Comparison of ENCODE assay signal across 28 cellular contexts in genomic region chr9:3516667-3517330, GRCh38. TPM values are rescaled to one million over a fixed set of nuclear protein-coding genes. Genes with fewer than 3 reads are reported as not detected.
DNase-seq lines count a peak whose midpoint lies in the region; ATAC-seq and TF ChIP-seq lines count a peak whose summit lies in the region.
"Had no signal": no experiment of that assay in that cellular context is flagged by ENCODE, and none has a peak within 500 bp of the region (broad histone marks: within the 10 kb centered on the region; RNA-seq: fewer than 3 reads in every experiment).

No MANE protein-coding gene starts in this region.

- peaks cover 10% of the 10 kb centered on the region for H3F3A ChIP-seq in neural progenitor cell (ENCODE audit: low read depth)

- no peak overlapping the region for H2AFZ ChIP-seq in neural progenitor cell (replicated peaks)

- DNase-seq in right cardiac atrium (no peak), heart left ventricle (no peak), cerebellar cortex (ENCODE audit: low spot score) (peak; percentile 86), neural progenitor cell (ENCODE audit: low spot score) (no peak), GM10266 (ENCODE audit: extremely low spot score) (no peak), dedifferentiated amniotic fluid mesenchymal stem cell (ENCODE audit: extremely low spot score) (no peak), NCI-H2029 treated with DMSO at 0.1 percent for 48 hours (lab: John Stamatoyannopoulos, UW) (no peak)
- DNase-seq: activated CD8-positive, alpha-beta memory T cell treated with anti-CD3 and anti-CD28 coated beads, Interleukin-2, amount 50 U/mL, for 48 hours; activated CD8-positive, alpha-beta T cell treated with anti-CD3 and anti-CD28 coated beads for 36 hours; activated naive CD4-positive, alpha-beta T cell treated with anti-CD3 and anti-CD28 coated beads, Interleukin-2, amount 10 ng/mL, durations not matched to agents 7 days and 5 days; AML-193; amniotic stem cell; brain microvascular endothelial cell; CD4-positive, alpha-beta T cell; effector CD4-positive, alpha-beta T cell; left ventricle myocardium inferior; MM.1S; NCI-H2029; NCI-H226; NCI-H774; SHP77 treated with DMSO at 0.1 percent for 48 hours; stimulated activated naive B cell treated with anti-CD40 and anti-IgM and Interleukin-4, amounts not matched to agents 10 μg/mL and 1 μg/mL and 100 μg/mL, for 72 hours; upper lobe of right lung had no signal

- H3K27me3 Mint-ChIP-seq in neural progenitor cell (ENCODE audit: insufficient read depth, low read depth), result peaks cover 2% of the 10 kb centered on the region
- H3K27me3 Mint-ChIP-seq: activated CD8-positive, alpha-beta T cell treated with anti-CD3 and anti-CD28 coated beads for 36 hours; activated naive CD4-positive, alpha-beta T cell treated with anti-CD3 and anti-CD28 coated beads, Interleukin-2, amount 10 ng/mL, durations not matched to agents 7 days and 5 days; CD4-positive, alpha-beta T cell; stimulated activated naive B cell treated with anti-CD40 and anti-IgM and Interleukin-4, amounts not matched to agents 10 μg/mL and 1 μg/mL and 100 μg/mL, for 72 hours had no signal

- peaks cover 41% of the 10 kb centered on the region for H3K36me3 Mint-ChIP-seq in neural progenitor cell

- peaks cover 20% of the 10 kb centered on the region for H4K20me1 ChIP-seq in neural progenitor cell (ENCODE audit: low read depth)

- peak in 1 of 2 donors; percentile 54 for ATAC-seq in right cardiac atrium
- ATAC-seq in heart left ventricle, result no peak
- no peak for ATAC-seq in HG03342 (IDR thresholded peaks at IDR 0.05; ENCODE audit: unreplicated experiment)
- ATAC-seq: activated CD8-positive, alpha-beta T cell treated with anti-CD3 and anti-CD28 coated beads for 36 hours; HCT116; stimulated activated naive B cell treated with anti-CD40 and anti-IgM and Interleukin-4, amounts not matched to agents 10 μg/mL and 1 μg/mL and 100 μg/mL, for 72 hours; upper lobe of right lung had no signal

- TF ChIP-seq CTCF in heart left ventricle (IDR thresholded peaks at IDR 0.05) (no peak), neural progenitor cell (IDR thresholded peaks at IDR 0.05) (no peak), GM10266 (IDR thresholded peaks at IDR 0.05; ENCODE audit: control insufficient read depth, insufficient read depth, low read depth, missing control alignments) (no peak)

- H3K27ac Mint-ChIP-seq in neural progenitor cell, result no peak overlapping the region
- H3K27ac Mint-ChIP-seq: activated CD8-positive, alpha-beta T cell treated with anti-CD3 and anti-CD28 coated beads for 36 hours; activated naive CD4-positive, alpha-beta T cell treated with anti-CD3 and anti-CD28 coated beads, Interleukin-2, amount 10 ng/mL, durations not matched to agents 7 days and 5 days; activated T-helper 1 cell treated with anti-CD3 and anti-CD28 coated beads, Interleukin-12 subunit alpha, Interleukin-12 subunit beta, Interleukin-2, Interleukin-4 antibody, amounts not matched to agents 30 ng/mL and 10 ng/mL and 1 ng/mL, durations not matched to agents 14 hours and 24 hours and 36 hours; CD4-positive, alpha-beta T cell; T-helper 2 cell treated with Interferon-gamma antibody and Interleukin-4, amounts not matched to agents 5 μg/mL and 100 μg/mL, for 36 hours had no signal

- H3K9me3 ChIP-seq in right cardiac atrium (ENCODE audit: control insufficient read depth, low read length) (no peaks in the 10 kb centered on the region), heart left ventricle (no peaks in the 10 kb centered on the region), neural progenitor cell (ENCODE audit: low read depth) (no peaks in the 10 kb centered on the region)
- H3K9me3 ChIP-seq: left ventricle myocardium inferior, upper lobe of right lung had no signal

- H3K27me3 ChIP-seq in right cardiac atrium (ENCODE audit: control insufficient read depth, insufficient read depth) (no peaks in the 10 kb centered on the region), heart left ventricle (no peaks in the 10 kb centered on the region), neural progenitor cell (no peaks in the 10 kb centered on the region)
- H3K27me3 ChIP-seq: brain microvascular endothelial cell, upper lobe of right lung had no signal

- peaks cover 25% of the 10 kb centered on the region for H3K4me1 Mint-ChIP-seq in neural progenitor cell

- TF ChIP-seq POLR2A in heart left ventricle (IDR thresholded peaks at IDR 0.05), result no peak

- H3K79me2 ChIP-seq in neural progenitor cell (ENCODE audit: low read depth), result peaks cover 100% of the 10 kb centered on the region

- no peak overlapping the region for H3K9ac ChIP-seq in neural progenitor cell
- H3K9ac ChIP-seq: KMS-11 had no signal

- H3K4me3 ChIP-seq in right cardiac atrium (ENCODE audit: low read length) (no peak overlapping the region), heart left ventricle (no peak overlapping the region), neural progenitor cell (no peak overlapping the region)
- H3K4me3 ChIP-seq: left ventricle myocardium inferior, upper lobe of right lung had no signal

- intact Hi-C loops in right cardiac atrium (cut with DNase I) (no loop called here), heart left ventricle (cut with DNase I) (loop anchor here in 1 of 10 donors (5.0 kb wide), 1 partner anchor 44 kb away; no protein-coding TSS in a partner anchor)

- peaks cover 27% of the 10 kb centered on the region for H3K9me3 Mint-ChIP-seq in neural progenitor cell
- H3K9me3 Mint-ChIP-seq: activated CD8-positive, alpha-beta T cell treated with anti-CD3 and anti-CD28 coated beads for 36 hours; activated naive CD4-positive, alpha-beta T cell treated with anti-CD3 and anti-CD28 coated beads, Interleukin-2, amount 10 ng/mL, durations not matched to agents 7 days and 5 days; activated T-helper 1 cell treated with anti-CD3 and anti-CD28 coated beads, Interleukin-12 subunit alpha, Interleukin-12 subunit beta, Interleukin-2, Interleukin-4 antibody, amounts not matched to agents 30 ng/mL and 10 ng/mL and 1 ng/mL, durations not matched to agents 14 hours and 24 hours and 36 hours; CD4-positive, alpha-beta T cell; stimulated activated naive B cell treated with anti-CD40 and anti-IgM and Interleukin-4, amounts not matched to agents 10 μg/mL and 1 μg/mL and 100 μg/mL, for 72 hours; T-helper 2 cell treated with Interferon-gamma antibody and Interleukin-4, amounts not matched to agents 5 μg/mL and 100 μg/mL, for 36 hours had no signal

- H3K4me1 ChIP-seq in right cardiac atrium (ENCODE audit: control insufficient read depth, insufficient read depth, low read length) (no peaks in the 10 kb centered on the region), heart left ventricle (peaks cover 0 to 22% (median 0%) of the 10 kb centered on the region in 12 donors), neural progenitor cell (peaks cover 23% of the 10 kb centered on the region)

- H3K4me3 Mint-ChIP-seq in neural progenitor cell, result no peak overlapping the region
- H3K4me3 Mint-ChIP-seq: activated CD8-positive, alpha-beta T cell treated with anti-CD3 and anti-CD28 coated beads for 36 hours; activated naive CD4-positive, alpha-beta T cell treated with anti-CD3 and anti-CD28 coated beads, Interleukin-2, amount 10 ng/mL, durations not matched to agents 7 days and 5 days; activated T-helper 1 cell treated with anti-CD3 and anti-CD28 coated beads, Interleukin-12 subunit alpha, Interleukin-12 subunit beta, Interleukin-2, Interleukin-4 antibody, amounts not matched to agents 30 ng/mL and 10 ng/mL and 1 ng/mL, durations not matched to agents 14 hours and 24 hours and 36 hours; CD4-positive, alpha-beta T cell; stimulated activated naive B cell treated with anti-CD40 and anti-IgM and Interleukin-4, amounts not matched to agents 10 μg/mL and 1 μg/mL and 100 μg/mL, for 72 hours; T-helper 2 cell treated with Interferon-gamma antibody and Interleukin-4, amounts not matched to agents 5 μg/mL and 100 μg/mL, for 36 hours had no signal

- H3K4me2 ChIP-seq in neural progenitor cell, result no peak overlapping the region
- H3K4me2 ChIP-seq: KMS-11 had no signal

- WGBS in right cardiac atrium, result 78% methylated on average over 4 of the region's 4 CpGs
- 84 to 93% (median 92%) methylated on average over 4 of the region's 4 CpGs for WGBS in heart left ventricle, 4 donors

- H3K27ac ChIP-seq in right cardiac atrium (ENCODE audit: low read length) (peak overlapping the region; percentile 21), heart left ventricle (no peak overlapping the region), neural progenitor cell (peak overlapping the region; percentile 14)
- H3K27ac ChIP-seq: brain microvascular endothelial cell, KMS-11, left ventricle myocardium inferior, upper lobe of right lung had no signal

- no peaks in the 10 kb centered on the region for H3K36me3 ChIP-seq in heart left ventricle
- no peaks in the 10 kb centered on the region for H3K36me3 ChIP-seq in neural progenitor cell
- H3K36me3 ChIP-seq: brain microvascular endothelial cell, left ventricle myocardium inferior, upper lobe of right lung had no signal

RNA-seq across cellular contexts. Expression of gene RFX3, which starts 9.0 kb away (rescaled TPM):
- total RNA-seq in right cardiac atrium (1 to 10 TPM; 5.0 to 9.9 (median 5.1) TPM), heart left ventricle (1 to 10 TPM; 1.7 to 8.3 (median 2.9) TPM), neural progenitor cell (ENCODE audit: low replicate concordance) (24.8 and 39.6 TPM in 2 replicates)
- polyA plus RNA-seq in right cardiac atrium (1.3 TPM), heart left ventricle (under 1 TPM; 0.80 to 0.84 TPM)

Comparison
In these comparisons a context has a peak if more than half of its experiments do, and no peak if none do; other contexts are left out.
1. H3K27ac ChIP-seq: peak in right cardiac atrium (single experiment) and neural progenitor cell (single experiment); none in heart left ventricle (0 of 12).